Comparison of ENCODE assay signal across 8 cellular contexts in genomic region chr1:13228343-13228781, GRCh38. TPM values are rescaled to one million over a fixed set of nuclear protein-coding genes. Genes with fewer than 3 reads are reported as not detected.
DNase-seq lines count a peak whose midpoint lies in the region; ATAC-seq and TF ChIP-seq lines count a peak whose summit lies in the region.

No MANE protein-coding gene starts in this region.

- no peak overlapping the region for H3K27ac Mint-ChIP-seq in chondrocyte (ENCODE audit: unreplicated experiment)

- H3K36me3 ChIP-seq in RWPE2 (ENCODE audit: low read depth) (no peaks in the 10 kb centered on the region), esophagus muscularis mucosa (no peaks in the 10 kb centered on the region)

- intact Hi-C loops in esophagus muscularis mucosa (cut with DNase I) = no loop called here

- H3K4me1 ChIP-seq in RWPE2 (ENCODE audit: insufficient read depth, poor library complexity, severe bottlenecking) = no peaks in the 10 kb centered on the region
- H3K4me1 ChIP-seq in esophagus muscularis mucosa = no peaks in the 10 kb centered on the region

- TF ChIP-seq EP300 in esophagus muscularis mucosa (IDR thresholded peaks at IDR 0.05) = no peak

- no peak for ATAC-seq in RWPE2 (ENCODE audit: low read depth)
- no peak for ATAC-seq in HG02763 (IDR thresholded peaks at IDR 0.05; ENCODE audit: unreplicated experiment)

- peak; percentile 2 for DNase-seq in NOMO-1 treated with DMSO at 0.1 percent for 48 hours (lab: John Stamatoyannopoulos, UW; ENCODE audit: unreplicated experiment)
- DNase-seq in NOMO-1 treated with dmso at 0.1 percent for 144 hours (lab: John Stamatoyannopoulos, UW; ENCODE audit: unreplicated experiment) = no peak
- no peak for DNase-seq in RWPE2 (ENCODE audit: low spot score)
- DNase-seq in esophagus muscularis mucosa (ENCODE audit: extremely low spot score) = peak; percentile 91
- peak; percentile 4 to 20 for DNase-seq in stimulated activated CD8-positive, alpha-beta memory T cell treated with anti-CD3 and anti-CD28 coated beads, Interleukin-7, amount 100 ng/mL, for 4 hours (ENCODE audit: low read depth in 2 of 2)
- DNase-seq in chondrocyte (ENCODE audit: low spot score) = no peak
- no peak for DNase-seq in NK-92 (lab: John Stamatoyannopoulos, UW; ENCODE audit: unreplicated experiment)

- H3K9me3 ChIP-seq in RWPE2 (ENCODE audit: severe bottlenecking) = peaks cover under 1% of the 10 kb centered on the region
- no peaks in the 10 kb centered on the region for H3K9me3 ChIP-seq in esophagus muscularis mucosa

- no peak overlapping the region for H3K4me3 Mint-ChIP-seq in chondrocyte (ENCODE audit: unreplicated experiment)

- WGBS in esophagus muscularis mucosa = 72% methylated on average over 7 of the region's 7 CpGs

- no peak for TF ChIP-seq POLR2A in esophagus muscularis mucosa (IDR thresholded peaks at IDR 0.05; ENCODE audit: low read depth)

- H3K27me3 ChIP-seq in RWPE2 (ENCODE audit: insufficient read depth, poor library complexity, severe bottlenecking) (no peaks in the 10 kb centered on the region), esophagus muscularis mucosa (peaks cover 0 to 29% (median 0%) of the 10 kb centered on the region in 4 donors)

- no peaks in the 10 kb centered on the region for H3K27me3 Mint-ChIP-seq in chondrocyte (ENCODE audit: low read depth)

- H3K9me3 Mint-ChIP-seq in chondrocyte (ENCODE audit: low read depth) = peaks cover 37% of the 10 kb centered on the region

- H3K4me3 ChIP-seq in RWPE2 (ENCODE audit: severe bottlenecking) (no peak overlapping the region), esophagus muscularis mucosa (no peak overlapping the region)

- H3K36me3 Mint-ChIP-seq in chondrocyte (ENCODE audit: low read depth) = no peaks in the 10 kb centered on the region

- no peak overlapping the region for H3K27ac ChIP-seq in RWPE2 (ENCODE audit: poor library complexity, severe bottlenecking)
- H3K27ac ChIP-seq in esophagus muscularis mucosa (replicated peaks in 1 of 4) = no peak overlapping the region

- TF ChIP-seq CTCF in RWPE2 (IDR thresholded peaks at IDR 0.05; ENCODE audit: poor library complexity, severe bottlenecking) (peak; percentile 43), esophagus muscularis mucosa (IDR thresholded peaks at IDR 0.05) (peak in 2 of 3 experiments; percentile 17 to 20), chondrocyte (IDR thresholded peaks at IDR 0.05) (no peak)

- H3K4me1 Mint-ChIP-seq in chondrocyte (ENCODE audit: low read depth) = no peaks in the 10 kb centered on the region

RNA-seq across cellular contexts. Expression of gene PRAMEF18, which starts 2.4 kb away (rescaled TPM):
- total RNA-seq in esophagus muscularis mucosa (not detected), chondrocyte (not detected in 3 replicates)

RNA-seq across cellular contexts. Expression of gene PRAMEF5, which starts 25.6 kb away (rescaled TPM):
- total RNA-seq in esophagus muscularis mucosa = not detected
- not detected in 3 replicates for total RNA-seq in chondrocyte

RNA-seq across cellular contexts. Expression of gene PRAMEF13, which starts 27.2 kb away (rescaled TPM):
- total RNA-seq in esophagus muscularis mucosa (not detected), chondrocyte (not detected in 3 replicates)

RNA-seq across cellular contexts. Expression of gene PRAMEF8, which starts 56.6 kb away (rescaled TPM):
- total RNA-seq in esophagus muscularis mucosa (not detected), chondrocyte (not detected in 3 replicates)

RNA-seq across cellular contexts. Expression of gene PRAMEF9, which starts 56.7 kb away (rescaled TPM):
- total RNA-seq in esophagus muscularis mucosa (not detected), chondrocyte (not detected in 3 replicates)

Comparison
In these comparisons a context has a peak if more than half of its experiments do, and no peak if none do; other contexts are left out.
1. DNase-seq: peak in NOMO-1 treated with DMSO at 0.1 percent for 48 hours (single experiment), esophagus muscularis mucosa (single experiment) and stimulated activated CD8-positive, alpha-beta memory T cell treated with anti-CD3 and anti-CD28 coated beads, Interleukin-7, amount 100 ng/mL, for 4 hours (2 of 2); none in NOMO-1 treated with dmso at 0.1 percent for 144 hours (single experiment), RWPE2 (single experiment), chondrocyte (single experiment) and NK-92 (single experiment).